In genomic region chr11:84234462-84235202, GRCh38 we compare ENCODE assay signal across 19 cellular contexts.
DNase-seq lines count a peak whose midpoint lies in the region; ATAC-seq and TF ChIP-seq lines count a peak whose summit lies in the region.
"Had no signal": no experiment of that assay in that cellular context is flagged by ENCODE, and none has a peak within 500 bp of the region (broad histone marks: within the 10 kb centered on the region; RNA-seq: fewer than 3 reads in every experiment).

No MANE protein-coding gene starts in this region.

- H3K9ac ChIP-seq in iPS-20b (ENCODE audit: low read depth, low read length): peak overlapping the region; percentile 34; the same call in 1 of the 2 replicates

- no peaks in the 10 kb centered on the region for H3K36me3 ChIP-seq in iPS-20b (ENCODE audit: insufficient read depth, low read depth, low read length)

- intact Hi-C loops in dorsolateral prefrontal cortex (cut with DNase I): no loop called here
- intact Hi-C loops in CD4-positive, alpha-beta T cell (cut with DNase I, micrococcal nuclease): no loop called here

- POLR2A ChIA-PET in CD4-positive, alpha-beta T cell (lab: Charles Lee): no interaction called here

- peak overlapping the region; percentile 69 for H3K27ac Mint-ChIP-seq in neural crest cell (ENCODE audit: unreplicated experiment)
- no peak overlapping the region for H3K27ac Mint-ChIP-seq in CD4-positive, alpha-beta T cell

- H3K9me3 ChIP-seq in iPS-20b (ENCODE audit: insufficient read depth, low read depth, low read length): no peaks in the 10 kb centered on the region
- no peaks in the 10 kb centered on the region for H3K9me3 ChIP-seq in CD4-positive, alpha-beta T cell (ENCODE audit: control insufficient read depth, low read length)

- CTCF ChIA-PET in CD4-positive, alpha-beta T cell (lab: Charles Lee): no interaction called here

- in situ Hi-C loops in Caki2 (cut with HindIII; ENCODE audit: low pct_unique_long_range_greater_than_20kb, low sequenced_read_pairs): no loop called here

- H3K27me3 Mint-ChIP-seq in neural crest cell (ENCODE audit: low read depth): no peaks in the 10 kb centered on the region
- H3K27me3 Mint-ChIP-seq in CD4-positive, alpha-beta T cell: no peaks in the 10 kb centered on the region

- no peaks in the 10 kb centered on the region for H3K27me3 ChIP-seq in dorsolateral prefrontal cortex
- H3K27me3 ChIP-seq in iPS-20b (ENCODE audit: insufficient read depth, low read length): no peaks in the 10 kb centered on the region
- H3K27me3 ChIP-seq in CD4-positive, alpha-beta T cell (ENCODE audit: control insufficient read depth, insufficient read depth, low read length): no peaks in the 10 kb centered on the region

- no peak for TF ChIP-seq CTCF in dorsolateral prefrontal cortex (IDR thresholded peaks at IDR 0.05 in 54 of 56, conservative IDR thresholded peaks at IDR 0.05 in 2 of 56; ENCODE audit: low read depth in 1 of 56, partially characterized antibody in 56 of 56)
- no peak for TF ChIP-seq CTCF in neural crest cell (conservative IDR thresholded peaks at IDR 0.05)
- TF ChIP-seq CTCF in CD4-positive, alpha-beta T cell (IDR thresholded peaks at IDR 0.05): no peak

- peaks cover 10% of the 10 kb centered on the region for H3K4me1 ChIP-seq in iPS-20b (ENCODE audit: insufficient read depth, low read length)

- no peak overlapping the region for H3K4me3 Mint-ChIP-seq in neural crest cell
- H3K4me3 Mint-ChIP-seq in CD4-positive, alpha-beta T cell: no peak overlapping the region

- DNase-seq in Caki2 (ENCODE audit: low read depth) (peak; percentile 2), dorsolateral prefrontal cortex (no peak), neural crest cell (ENCODE audit: low read depth, low spot score) (no peak), NCI-H1092 treated with DMSO at 0.1 percent for 48 hours (lab: John Stamatoyannopoulos, UW) (no peak), KG1 (lab: John Stamatoyannopoulos, UW) (no peak), SK-N-DZ (ENCODE audit: low spot score) (no peak)
- DNase-seq in CD4-positive, alpha-beta T cell: no peak
- DNase-seq: AML-193, DMS 273 treated with DMSO at 0.1 percent for 48 hours, DND-41, NCI-H1417 treated with DMSO at 0.1 percent for 48 hours, NCI-H187 treated with DMSO at 0.1 percent for 48 hours, NCI-H2227 treated with DMSO at 0.1 percent for 48 hours, NCI-H774, OCI-M1, Right ventricle myocardium superior had no signal

- H3K9me3 Mint-ChIP-seq in neural crest cell: no peaks in the 10 kb centered on the region
- peaks cover 15% of the 10 kb centered on the region for H3K9me3 Mint-ChIP-seq in CD4-positive, alpha-beta T cell

- peaks cover 10% of the 10 kb centered on the region for H3K4me1 Mint-ChIP-seq in neural crest cell
- H3K4me1 Mint-ChIP-seq in CD4-positive, alpha-beta T cell (ENCODE audit: low read depth): no peaks in the 10 kb centered on the region

- H3K4me3 ChIP-seq in dorsolateral prefrontal cortex (no peak overlapping the region), iPS-20b (ENCODE audit: low read length) (no peak overlapping the region)

- no peak for ATAC-seq in CD4-positive, alpha-beta T cell (ENCODE audit: poor library complexity)

- H3K27ac ChIP-seq in dorsolateral prefrontal cortex: peak overlapping the region in 42 of 59 donors; percentile 7 to 82 (median 60)
- H3K27ac ChIP-seq in iPS-20b (ENCODE audit: low read length): no peak overlapping the region
- no peak overlapping the region for H3K27ac ChIP-seq in CD4-positive, alpha-beta T cell (ENCODE audit: low read depth, low read length)
- H3K27ac ChIP-seq: 22Rv1, C4-2B had no signal

- no peaks in the 10 kb centered on the region for H3K36me3 Mint-ChIP-seq in neural crest cell (ENCODE audit: low read depth)
- no peaks in the 10 kb centered on the region for H3K36me3 Mint-ChIP-seq in CD4-positive, alpha-beta T cell (ENCODE audit: low read depth)

Comparison
In these comparisons a context has a peak if more than half of its experiments do, and no peak if none do; other contexts are left out.
1. H3K27ac ChIP-seq: peak in dorsolateral prefrontal cortex (42 of 59); none in iPS-20b (single experiment) and CD4-positive, alpha-beta T cell (single experiment).